1 cellular context compared by ENCODE assay signal in the genomic region with DNA sequence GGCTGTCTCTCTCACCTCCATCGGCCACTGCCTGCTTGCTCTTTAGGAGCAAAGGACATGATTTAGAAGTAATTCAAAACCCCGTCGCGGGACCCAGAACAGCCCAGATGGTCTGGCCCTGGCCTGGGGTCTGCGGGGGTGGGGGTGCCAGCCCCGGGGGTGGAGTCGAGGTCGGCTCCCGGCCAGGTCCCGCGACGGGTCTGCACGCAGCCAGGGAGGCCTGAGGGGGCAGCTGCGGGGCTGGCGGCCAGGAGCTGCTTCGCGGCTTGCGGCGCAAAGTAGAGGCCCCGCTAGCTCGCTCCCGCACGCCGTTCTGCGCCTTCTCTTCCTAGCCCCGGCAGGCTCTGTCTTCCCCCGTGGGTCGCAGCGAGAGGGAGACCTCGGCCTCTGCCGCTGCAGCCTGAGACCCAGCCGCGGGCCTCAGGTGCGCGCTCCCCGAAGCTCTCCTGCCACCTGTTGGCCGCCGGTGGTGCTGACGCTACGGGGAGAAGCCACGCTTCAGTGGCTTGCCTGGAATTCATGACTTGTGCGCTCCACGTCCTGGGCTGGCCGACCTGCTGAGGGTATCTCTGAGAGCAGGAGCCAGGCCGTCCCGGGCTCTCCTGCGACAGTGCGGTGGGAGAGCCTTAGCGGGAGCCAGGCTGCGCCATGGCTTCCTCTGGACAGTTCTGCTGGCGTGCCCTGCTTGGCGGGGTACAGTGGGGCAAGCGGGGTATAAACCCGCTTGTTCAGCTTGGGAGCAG.
TF ChIP-seq lines count a peak whose summit lies in the region.

No MANE protein-coding gene starts in this region.

TF ChIP-seq in HepG2, 621 proteins besides CTCF, POLR2A, EP300 and RAD21 (continued from another document and continues in another):
- TF ChIP-seq, protein P1, sequence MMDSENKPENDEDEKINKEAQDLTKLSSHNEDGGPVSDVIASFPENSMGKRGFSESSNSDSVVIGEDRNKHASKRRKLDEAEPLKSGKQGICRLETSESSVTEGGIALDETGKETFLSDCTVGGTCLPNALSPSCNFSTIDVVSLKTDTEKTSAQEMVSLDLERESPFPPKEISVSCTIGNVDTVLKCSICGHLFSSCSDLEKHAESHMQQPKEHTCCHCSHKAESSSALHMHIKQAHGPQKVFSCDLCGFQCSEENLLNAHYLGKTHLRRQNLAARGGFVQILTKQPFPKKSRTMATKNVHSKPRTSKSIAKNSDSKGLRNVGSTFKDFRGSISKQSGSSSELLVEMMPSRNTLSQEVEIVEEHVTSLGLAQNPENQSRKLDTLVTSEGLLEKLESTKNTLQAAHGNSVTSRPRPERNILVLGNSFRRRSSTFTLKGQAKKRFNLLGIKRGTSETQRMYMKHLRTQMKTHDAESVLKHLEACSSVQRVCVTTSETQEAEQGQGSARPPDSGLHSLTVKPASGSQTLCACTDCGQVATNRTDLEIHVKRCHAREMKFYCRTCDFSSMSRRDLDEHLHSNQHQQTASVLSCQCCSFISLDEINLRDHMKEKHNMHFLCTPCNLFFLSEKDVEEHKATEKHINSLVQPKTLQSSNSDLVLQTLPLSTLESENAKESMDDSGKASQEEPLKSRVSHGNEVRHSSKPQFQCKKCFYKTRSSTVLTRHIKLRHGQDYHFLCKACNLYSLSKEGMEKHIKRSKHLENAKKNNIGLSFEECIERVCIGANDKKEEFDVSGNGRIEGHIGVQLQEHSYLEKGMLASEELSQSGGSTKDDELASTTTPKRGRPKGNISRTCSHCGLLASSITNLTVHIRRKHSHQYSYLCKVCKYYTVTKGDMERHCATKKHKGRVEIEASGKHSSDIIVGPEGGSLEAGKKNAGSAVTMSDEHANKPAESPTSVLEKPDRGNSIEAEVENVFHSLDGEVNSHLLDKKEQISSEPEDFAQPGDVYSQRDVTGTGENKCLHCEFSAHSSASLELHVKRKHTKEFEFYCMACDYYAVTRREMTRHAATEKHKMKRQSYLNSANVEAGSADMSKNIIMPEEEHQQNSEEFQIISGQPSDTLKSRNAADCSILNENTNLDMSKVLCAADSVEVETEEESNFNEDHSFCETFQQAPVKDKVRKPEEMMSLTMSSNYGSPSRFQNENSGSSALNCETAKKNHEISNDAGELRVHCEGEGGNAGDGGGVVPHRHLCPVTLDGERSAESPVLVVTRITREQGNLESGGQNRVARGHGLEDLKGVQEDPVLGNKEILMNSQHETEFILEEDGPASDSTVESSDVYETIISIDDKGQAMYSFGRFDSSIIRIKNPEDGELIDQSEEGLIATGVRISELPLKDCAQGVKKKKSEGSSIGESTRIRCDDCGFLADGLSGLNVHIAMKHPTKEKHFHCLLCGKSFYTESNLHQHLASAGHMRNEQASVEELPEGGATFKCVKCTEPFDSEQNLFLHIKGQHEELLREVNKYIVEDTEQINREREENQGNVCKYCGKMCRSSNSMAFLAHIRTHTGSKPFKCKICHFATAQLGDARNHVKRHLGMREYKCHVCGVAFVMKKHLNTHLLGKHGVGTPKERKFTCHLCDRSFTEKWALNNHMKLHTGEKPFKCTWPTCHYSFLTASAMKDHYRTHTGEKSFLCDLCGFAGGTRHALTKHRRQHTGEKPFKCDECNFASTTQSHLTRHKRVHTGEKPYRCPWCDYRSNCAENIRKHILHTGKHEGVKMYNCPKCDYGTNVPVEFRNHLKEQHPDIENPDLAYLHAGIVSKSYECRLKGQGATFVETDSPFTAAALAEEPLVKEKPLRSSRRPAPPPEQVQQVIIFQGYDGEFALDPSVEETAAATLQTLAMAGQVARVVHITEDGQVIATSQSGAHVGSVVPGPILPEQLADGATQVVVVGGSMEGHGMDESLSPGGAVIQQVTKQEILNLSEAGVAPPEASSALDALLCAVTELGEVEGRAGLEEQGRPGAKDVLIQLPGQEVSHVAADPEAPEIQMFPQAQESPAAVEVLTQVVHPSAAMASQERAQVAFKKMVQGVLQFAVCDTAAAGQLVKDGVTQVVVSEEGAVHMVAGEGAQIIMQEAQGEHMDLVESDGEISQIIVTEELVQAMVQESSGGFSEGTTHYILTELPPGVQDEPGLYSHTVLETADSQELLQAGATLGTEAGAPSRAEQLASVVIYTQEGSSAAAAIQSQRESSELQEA (CRISPR knock-in tag; IDR thresholded peaks at IDR 0.05; ENCODE audit: not compliant biosample characterization): no peak
- no peak for TF ChIP-seq ZNF7 (CRISPR knock-in tag; IDR thresholded peaks at IDR 0.05)
- TF ChIP-seq HNRNPH1 (optimal IDR thresholded peaks at IDR 0.05; ENCODE audit: low read depth, low read length): no peak
- no peak for TF ChIP-seq NR3C1 (CRISPR knock-in tag; IDR thresholded peaks at IDR 0.05)
- 0 out of 2 replicates have a peak, but pooled peaks have one; percentile 53 for TF ChIP-seq ZFP82 (CRISPR knock-in tag; IDR thresholded peaks at IDR 0.05; ENCODE audit: borderline replicate concordance)
- no peak for TF ChIP-seq SIN3A (IDR thresholded peaks at IDR 0.05; ENCODE audit: borderline replicate concordance, low read depth, low read length)
- TF ChIP-seq, protein P2, sequence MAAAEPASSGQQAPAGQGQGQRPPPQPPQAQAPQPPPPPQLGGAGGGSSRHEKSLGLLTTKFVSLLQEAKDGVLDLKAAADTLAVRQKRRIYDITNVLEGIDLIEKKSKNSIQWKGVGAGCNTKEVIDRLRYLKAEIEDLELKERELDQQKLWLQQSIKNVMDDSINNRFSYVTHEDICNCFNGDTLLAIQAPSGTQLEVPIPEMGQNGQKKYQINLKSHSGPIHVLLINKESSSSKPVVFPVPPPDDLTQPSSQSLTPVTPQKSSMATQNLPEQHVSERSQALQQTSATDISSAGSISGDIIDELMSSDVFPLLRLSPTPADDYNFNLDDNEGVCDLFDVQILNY (CRISPR knock-in tag; conservative IDR thresholded peaks at IDR 0.05): 0 out of 2 replicates have a peak, but pooled peaks have one; percentile 12
- peak; percentile 50; the same call in 1 of the 2 replicates for TF ChIP-seq TSC22D2 (CRISPR knock-in tag; IDR thresholded peaks at IDR 0.05; ENCODE audit: borderline replicate concordance)
- TF ChIP-seq PHF5A (CRISPR knock-in tag; IDR thresholded peaks at IDR 0.05; ENCODE audit: low read depth, unreplicated experiment): no peak
- TF ChIP-seq, protein P3, sequence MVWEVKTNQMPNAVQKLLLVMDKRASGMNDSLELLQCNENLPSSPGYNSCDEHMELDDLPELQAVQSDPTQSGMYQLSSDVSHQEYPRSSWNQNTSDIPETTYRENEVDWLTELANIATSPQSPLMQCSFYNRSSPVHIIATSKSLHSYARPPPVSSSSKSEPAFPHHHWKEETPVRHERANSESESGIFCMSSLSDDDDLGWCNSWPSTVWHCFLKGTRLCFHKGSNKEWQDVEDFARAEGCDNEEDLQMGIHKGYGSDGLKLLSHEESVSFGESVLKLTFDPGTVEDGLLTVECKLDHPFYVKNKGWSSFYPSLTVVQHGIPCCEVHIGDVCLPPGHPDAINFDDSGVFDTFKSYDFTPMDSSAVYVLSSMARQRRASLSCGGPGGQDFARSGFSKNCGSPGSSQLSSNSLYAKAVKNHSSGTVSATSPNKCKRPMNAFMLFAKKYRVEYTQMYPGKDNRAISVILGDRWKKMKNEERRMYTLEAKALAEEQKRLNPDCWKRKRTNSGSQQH (CRISPR knock-in tag; IDR thresholded peaks at IDR 0.05; ENCODE audit: low read depth): no peak
- TF ChIP-seq HOXA3 (CRISPR knock-in tag; IDR thresholded peaks at IDR 0.05): peak; percentile 69; the same call in 1 of the 2 replicates
- 0 out of 2 replicates have a peak, but pooled peaks have one; percentile 42 for TF ChIP-seq MIXL1 (CRISPR knock-in tag; IDR thresholded peaks at IDR 0.05)
- TF ChIP-seq WIZ (CRISPR knock-in tag; IDR thresholded peaks at IDR 0.05): peak; percentile 20; the same call in 1 of the 2 replicates
- peak; percentile 60; the same call in 1 of the 2 replicates for TF ChIP-seq SMC3 (IDR thresholded peaks at IDR 0.05; ENCODE audit: low read length)
- 0 out of 2 replicates have a peak, but pooled peaks have one; percentile 20 for TF ChIP-seq ZNF468 (CRISPR knock-in tag; IDR thresholded peaks at IDR 0.05)
- TF ChIP-seq THAP11 (CRISPR knock-in tag; IDR thresholded peaks at IDR 0.05): peak; percentile 44; the same call in 1 of the 2 replicates
- TF ChIP-seq ZNF746 (CRISPR knock-in tag; IDR thresholded peaks at IDR 0.05): no peak
- no peak for TF ChIP-seq EZH2 (conservative IDR thresholded peaks at IDR 0.05; ENCODE audit: low read depth, low read length)
- TF ChIP-seq SRY (CRISPR knock-in tag; IDR thresholded peaks at IDR 0.05): peak; percentile 91; the same call in 1 of the 2 replicates
- TF ChIP-seq ZSCAN21 (CRISPR knock-in tag; IDR thresholded peaks at IDR 0.05; ENCODE audit: borderline replicate concordance): peak; percentile 81
- TF ChIP-seq, protein P4, sequence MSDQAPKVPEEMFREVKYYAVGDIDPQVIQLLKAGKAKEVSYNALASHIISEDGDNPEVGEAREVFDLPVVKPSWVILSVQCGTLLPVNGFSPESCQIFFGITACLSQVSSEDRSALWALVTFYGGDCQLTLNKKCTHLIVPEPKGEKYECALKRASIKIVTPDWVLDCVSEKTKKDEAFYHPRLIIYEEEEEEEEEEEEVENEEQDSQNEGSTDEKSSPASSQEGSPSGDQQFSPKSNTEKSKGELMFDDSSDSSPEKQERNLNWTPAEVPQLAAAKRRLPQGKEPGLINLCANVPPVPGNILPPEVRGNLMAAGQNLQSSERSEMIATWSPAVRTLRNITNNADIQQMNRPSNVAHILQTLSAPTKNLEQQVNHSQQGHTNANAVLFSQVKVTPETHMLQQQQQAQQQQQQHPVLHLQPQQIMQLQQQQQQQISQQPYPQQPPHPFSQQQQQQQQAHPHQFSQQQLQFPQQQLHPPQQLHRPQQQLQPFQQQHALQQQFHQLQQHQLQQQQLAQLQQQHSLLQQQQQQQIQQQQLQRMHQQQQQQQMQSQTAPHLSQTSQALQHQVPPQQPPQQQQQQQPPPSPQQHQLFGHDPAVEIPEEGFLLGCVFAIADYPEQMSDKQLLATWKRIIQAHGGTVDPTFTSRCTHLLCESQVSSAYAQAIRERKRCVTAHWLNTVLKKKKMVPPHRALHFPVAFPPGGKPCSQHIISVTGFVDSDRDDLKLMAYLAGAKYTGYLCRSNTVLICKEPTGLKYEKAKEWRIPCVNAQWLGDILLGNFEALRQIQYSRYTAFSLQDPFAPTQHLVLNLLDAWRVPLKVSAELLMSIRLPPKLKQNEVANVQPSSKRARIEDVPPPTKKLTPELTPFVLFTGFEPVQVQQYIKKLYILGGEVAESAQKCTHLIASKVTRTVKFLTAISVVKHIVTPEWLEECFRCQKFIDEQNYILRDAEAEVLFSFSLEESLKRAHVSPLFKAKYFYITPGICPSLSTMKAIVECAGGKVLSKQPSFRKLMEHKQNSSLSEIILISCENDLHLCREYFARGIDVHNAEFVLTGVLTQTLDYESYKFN (CRISPR knock-in tag; conservative IDR thresholded peaks at IDR 0.05): no peak
- TF ChIP-seq ZNF441 (CRISPR knock-in tag; IDR thresholded peaks at IDR 0.05; ENCODE audit: borderline replicate concordance): no peak
- peak; percentile 57; the same call in 1 of the 2 replicates for TF ChIP-seq BHLHE40 (IDR thresholded peaks at IDR 0.05; ENCODE audit: low read length)
- no peak for TF ChIP-seq SNRNP70 (IDR thresholded peaks at IDR 0.05; ENCODE audit: low read depth, low read length)
- TF ChIP-seq SP5 (CRISPR knock-in tag; IDR thresholded peaks at IDR 0.05; ENCODE audit: borderline replicate concordance, low read depth): no peak
- TF ChIP-seq ZNF510 (CRISPR knock-in tag; IDR thresholded peaks at IDR 0.05; ENCODE audit: low read depth): peak; percentile 84; the same call in 1 of the 2 replicates
- TF ChIP-seq TMF1 (CRISPR knock-in tag; IDR thresholded peaks at IDR 0.05; ENCODE audit: low read depth): no peak
- peak; percentile 70 for TF ChIP-seq GATAD1 (CRISPR knock-in tag; IDR thresholded peaks at IDR 0.05)
- TF ChIP-seq POLR2AphosphoS2 (IDR thresholded peaks at IDR 0.05; ENCODE audit: low read depth, low read length): no peak
- TF ChIP-seq TBX2 (CRISPR knock-in tag; IDR thresholded peaks at IDR 0.05; ENCODE audit: borderline replicate concordance): peak; percentile 79; the same call in 1 of the 2 replicates
- peak; percentile 57 for TF ChIP-seq ZNF781 (CRISPR knock-in tag; IDR thresholded peaks at IDR 0.05; ENCODE audit: borderline replicate concordance, not compliant biosample characterization)
- TF ChIP-seq FOXM1 (CRISPR knock-in tag; IDR thresholded peaks at IDR 0.05): no peak
- TF ChIP-seq HDAC2 (CRISPR knock-in tag; IDR thresholded peaks at IDR 0.05): peak; percentile 70
- TF ChIP-seq ZNF709 (CRISPR knock-in tag; IDR thresholded peaks at IDR 0.05): no peak
- TF ChIP-seq ZNF572 (CRISPR knock-in tag; IDR thresholded peaks at IDR 0.05): 0 out of 2 replicates have a peak, but pooled peaks have one; percentile 68
- TF ChIP-seq, protein P5, sequence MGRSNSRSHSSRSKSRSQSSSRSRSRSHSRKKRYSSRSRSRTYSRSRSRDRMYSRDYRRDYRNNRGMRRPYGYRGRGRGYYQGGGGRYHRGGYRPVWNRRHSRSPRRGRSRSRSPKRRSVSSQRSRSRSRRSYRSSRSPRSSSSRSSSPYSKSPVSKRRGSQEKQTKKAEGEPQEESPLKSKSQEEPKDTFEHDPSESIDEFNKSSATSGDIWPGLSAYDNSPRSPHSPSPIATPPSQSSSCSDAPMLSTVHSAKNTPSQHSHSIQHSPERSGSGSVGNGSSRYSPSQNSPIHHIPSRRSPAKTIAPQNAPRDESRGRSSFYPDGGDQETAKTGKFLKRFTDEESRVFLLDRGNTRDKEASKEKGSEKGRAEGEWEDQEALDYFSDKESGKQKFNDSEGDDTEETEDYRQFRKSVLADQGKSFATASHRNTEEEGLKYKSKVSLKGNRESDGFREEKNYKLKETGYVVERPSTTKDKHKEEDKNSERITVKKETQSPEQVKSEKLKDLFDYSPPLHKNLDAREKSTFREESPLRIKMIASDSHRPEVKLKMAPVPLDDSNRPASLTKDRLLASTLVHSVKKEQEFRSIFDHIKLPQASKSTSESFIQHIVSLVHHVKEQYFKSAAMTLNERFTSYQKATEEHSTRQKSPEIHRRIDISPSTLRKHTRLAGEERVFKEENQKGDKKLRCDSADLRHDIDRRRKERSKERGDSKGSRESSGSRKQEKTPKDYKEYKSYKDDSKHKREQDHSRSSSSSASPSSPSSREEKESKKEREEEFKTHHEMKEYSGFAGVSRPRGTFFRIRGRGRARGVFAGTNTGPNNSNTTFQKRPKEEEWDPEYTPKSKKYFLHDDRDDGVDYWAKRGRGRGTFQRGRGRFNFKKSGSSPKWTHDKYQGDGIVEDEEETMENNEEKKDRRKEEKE (IDR thresholded peaks at IDR 0.05): no peak
- TF ChIP-seq CBX2 (IDR thresholded peaks at IDR 0.05; ENCODE audit: low read depth, low read length): no peak
- no peak for TF ChIP-seq CBX2 (CRISPR knock-in tag; IDR thresholded peaks at IDR 0.05; ENCODE audit: low read depth)
- no peak for TF ChIP-seq CREM (IDR thresholded peaks at IDR 0.05)
- TF ChIP-seq CREM (CRISPR knock-in tag; IDR thresholded peaks at IDR 0.05): no peak
- 0 out of 2 replicates have a peak, but pooled peaks have one; percentile 45 for TF ChIP-seq ZNF12 (CRISPR knock-in tag; IDR thresholded peaks at IDR 0.05)
- no peak; the same call in 1 of the 2 replicates for TF ChIP-seq TARDBP (CRISPR knock-in tag; IDR thresholded peaks at IDR 0.05)
- TF ChIP-seq, protein P6, sequence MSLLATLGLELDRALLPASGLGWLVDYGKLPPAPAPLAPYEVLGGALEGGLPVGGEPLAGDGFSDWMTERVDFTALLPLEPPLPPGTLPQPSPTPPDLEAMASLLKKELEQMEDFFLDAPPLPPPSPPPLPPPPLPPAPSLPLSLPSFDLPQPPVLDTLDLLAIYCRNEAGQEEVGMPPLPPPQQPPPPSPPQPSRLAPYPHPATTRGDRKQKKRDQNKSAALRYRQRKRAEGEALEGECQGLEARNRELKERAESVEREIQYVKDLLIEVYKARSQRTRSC (CRISPR knock-in tag; IDR thresholded peaks at IDR 0.05; ENCODE audit: low read depth): no peak
- no peak for TF ChIP-seq ZNF180 (CRISPR knock-in tag; IDR thresholded peaks at IDR 0.05; ENCODE audit: borderline replicate concordance, low read depth)
- peak; percentile 52; the same call in 1 of the 2 replicates for TF ChIP-seq ZNF232 (CRISPR knock-in tag; IDR thresholded peaks at IDR 0.05; ENCODE audit: borderline replicate concordance)
- TF ChIP-seq TBX3 (IDR thresholded peaks at IDR 0.05; ENCODE audit: borderline replicate concordance): no peak
